ENCODE assay signal across 9 cellular contexts in the genomic region with DNA sequence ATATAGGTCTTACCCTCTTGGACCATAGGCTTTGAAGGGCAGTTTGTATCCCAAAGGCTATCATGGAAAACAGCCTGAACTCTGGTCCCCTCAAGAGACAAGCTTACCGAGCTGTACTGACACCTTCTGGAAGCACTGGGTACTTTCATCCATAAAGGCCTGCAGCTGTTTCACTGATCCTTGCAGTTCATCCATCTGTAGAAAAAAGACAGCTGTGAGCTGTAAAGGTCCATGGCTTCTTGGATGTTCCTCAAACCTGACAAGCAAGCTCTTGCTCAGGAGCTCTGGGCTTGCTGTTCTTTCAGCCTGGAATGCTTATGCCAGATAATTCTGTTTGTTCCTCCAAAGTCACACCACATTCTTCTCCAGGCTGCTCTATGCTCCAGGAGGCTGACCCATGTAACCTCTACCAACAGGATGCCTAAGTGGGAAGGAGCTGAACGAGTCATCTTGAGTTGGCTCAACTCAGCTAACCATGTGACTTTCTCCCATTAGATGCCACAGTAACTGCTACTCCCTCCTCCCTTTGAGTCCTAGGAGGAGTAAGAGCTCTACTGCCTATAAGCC. TPM values are rescaled to one million over a fixed set of nuclear protein-coding genes. Genes with fewer than 3 reads are reported as not detected.
DNase-seq lines count a peak whose midpoint lies in the region; ATAC-seq and TF ChIP-seq lines count a peak whose summit lies in the region.
"Had no signal": no experiment of that assay in that cellular context is flagged by ENCODE, and none has a peak within 500 bp of the region (broad histone marks: within the 10 kb centered on the region; RNA-seq: fewer than 3 reads in every experiment).

No MANE protein-coding gene starts in this region.

- no peaks in the 10 kb centered on the region for H3K27me3 ChIP-seq in CD4-positive, alpha-beta T cell (ENCODE audit: control insufficient read depth, insufficient read depth, low read length)
- H3K27me3 ChIP-seq in fibroblast of lung (ENCODE audit: control insufficient read depth, insufficient read depth, low read length) (no peaks in the 10 kb centered on the region), suprapubic skin (no peaks in the 10 kb centered on the region)
- H3K27me3 ChIP-seq: SJSA1 had no signal

- H3K4me1 ChIP-seq in HEK293 (ENCODE audit: control insufficient read depth, insufficient read depth, low read length), result no peaks in the 10 kb centered on the region
- H3K4me1 ChIP-seq in fibroblast of lung (ENCODE audit: control insufficient read depth, extremely low read depth, insufficient read depth, low read length), result peaks cover 3% of the 10 kb centered on the region
- peaks cover 8% of the 10 kb centered on the region for H3K4me1 ChIP-seq in suprapubic skin
- H3K4me1 ChIP-seq: SJSA1 had no signal

- H3K9me3 Mint-ChIP-seq in CD4-positive, alpha-beta T cell, result no peaks in the 10 kb centered on the region
- no peaks in the 10 kb centered on the region for H3K9me3 Mint-ChIP-seq in natural killer cell treated with Interleukin-12 subunit alpha and Interleukin-12 subunit beta and Interleukin-15 and Interleukin-18, amount 100 ng/mL, for 72 hours

- TF ChIP-seq EP300 in suprapubic skin (IDR thresholded peaks at IDR 0.05), result no peak

- intact Hi-C loops in CD4-positive, alpha-beta T cell (cut with DNase I, micrococcal nuclease), result loop anchor here (1.0 to 10.0 kb wide), 9 partner anchors 37 to 552 kb away; no protein-coding TSS in a partner anchor

- H3K9ac ChIP-seq in fibroblast of lung (ENCODE audit: insufficient read depth, low read length), result no peak overlapping the region

- H3K4me3 ChIP-seq in HEK293 (ENCODE audit: low read depth, low read length) (no peak overlapping the region), fibroblast of lung (replicated peaks in 1 of 4; ENCODE audit: control extremely low read depth in 1 of 4, insufficient read depth in 1 of 4, low read depth in 3 of 4, low read length in 4 of 4) (no peak overlapping the region), suprapubic skin (no peak overlapping the region)
- H3K4me3 ChIP-seq: SJSA1 had no signal

- peak; percentile 74 for TF ChIP-seq CTCF in CD4-positive, alpha-beta T cell (IDR thresholded peaks at IDR 0.05)
- TF ChIP-seq CTCF in HEK293 (tag by site-specific recombination; IDR thresholded peaks at IDR 0.05) (no peak; the same call in 1 of the 2 replicates), fibroblast of lung (conservative IDR thresholded peaks at IDR 0.05 in 1 of 2, IDR thresholded peaks at IDR 0.05 in 1 of 2; ENCODE audit: low read depth in 1 of 2, low read length in 2 of 2) (peak; percentile 87 to 90), suprapubic skin (IDR thresholded peaks at IDR 0.05) (peak in 1 of 2 donors; percentile 72)

- no peak for TF ChIP-seq POLR2A in suprapubic skin (IDR thresholded peaks at IDR 0.05)

- no peaks in the 10 kb centered on the region for H4K20me1 ChIP-seq in fibroblast of lung (ENCODE audit: control insufficient read depth, extremely low read depth, insufficient read depth, low read length)

- H3K27me3 Mint-ChIP-seq in CD4-positive, alpha-beta T cell, result no peaks in the 10 kb centered on the region
- H3K27me3 Mint-ChIP-seq in natural killer cell treated with Interleukin-12 subunit alpha and Interleukin-12 subunit beta and Interleukin-15 and Interleukin-18, amount 100 ng/mL, for 72 hours, result no peaks in the 10 kb centered on the region

- H3K4me1 Mint-ChIP-seq in CD4-positive, alpha-beta T cell (ENCODE audit: low read depth), result no peaks in the 10 kb centered on the region
- H3K4me1 Mint-ChIP-seq in natural killer cell treated with Interleukin-12 subunit alpha and Interleukin-12 subunit beta and Interleukin-15 and Interleukin-18, amount 100 ng/mL, for 72 hours (ENCODE audit: low read depth in 2 of 2), result peaks cover 5 to 6% of the 10 kb centered on the region in 2 donors

- ATAC-seq in CD4-positive, alpha-beta T cell (ENCODE audit: poor library complexity), result peak; percentile 94
- peak; percentile 59 to 61 for ATAC-seq in natural killer cell treated with Interleukin-12 subunit alpha and Interleukin-12 subunit beta and Interleukin-15 and Interleukin-18, amount 100 ng/mL, for 72 hours
- no peak for ATAC-seq in HG02759 (IDR thresholded peaks at IDR 0.05; ENCODE audit: unreplicated experiment)

- no peak overlapping the region for H3K4me2 ChIP-seq in fibroblast of lung (ENCODE audit: extremely low read depth, insufficient read depth, low read length)

- CTCF ChIA-PET in CD4-positive, alpha-beta T cell (lab: Charles Lee), result interaction anchor here (0.5 to 1.5 kb wide), 19 partner anchors 9 to 555 kb away, joined by 3 to 8 read pairs (median 4); a partner anchor contains a TSS
- CTCF ChIA-PET in HEK293 (lab: Yijun Ruan, JAX), result interaction anchor here (0.6 to 3.5 kb wide), 19 partner anchors 8 to 540 kb away, joined by 3 to 18 read pairs (median 3); a partner anchor contains a TSS

- no peak overlapping the region for H3K4me3 Mint-ChIP-seq in CD4-positive, alpha-beta T cell
- H3K4me3 Mint-ChIP-seq in natural killer cell treated with Interleukin-12 subunit alpha and Interleukin-12 subunit beta and Interleukin-15 and Interleukin-18, amount 100 ng/mL, for 72 hours, result no peak overlapping the region

- WGBS in suprapubic skin, result 5% methylated on average over 2 of the region's 2 CpGs

- no peak overlapping the region for H3K27ac ChIP-seq in CD4-positive, alpha-beta T cell (ENCODE audit: low read depth, low read length)
- no peak overlapping the region for H3K27ac ChIP-seq in HEK293 (ENCODE audit: extremely low read depth, low read depth, low read length)
- peak overlapping the region; percentile 37 for H3K27ac ChIP-seq in fibroblast of lung (ENCODE audit: insufficient read depth, low read length)
- H3K27ac ChIP-seq in suprapubic skin, result no peak overlapping the region
- H3K27ac ChIP-seq: SJSA1 had no signal

- POLR2A ChIA-PET in CD4-positive, alpha-beta T cell (lab: Charles Lee), result interaction anchor here (0.7 to 1.6 kb wide), 8 partner anchors 9 to 149 kb away, joined by 3 to 9 read pairs (median 5); a partner anchor contains a TSS
- POLR2A ChIA-PET in HEK293 (lab: Yijun Ruan, JAX), result no interaction called here

- no peak overlapping the region for H3K27ac Mint-ChIP-seq in CD4-positive, alpha-beta T cell
- no peak overlapping the region for H3K27ac Mint-ChIP-seq in natural killer cell treated with Interleukin-12 subunit alpha and Interleukin-12 subunit beta and Interleukin-15 and Interleukin-18, amount 100 ng/mL, for 72 hours

- H3K36me3 ChIP-seq in HEK293 (ENCODE audit: control insufficient read depth in 2 of 2, insufficient read depth in 1 of 2, low read length in 2 of 2), result peaks cover 58 to 78% of the 10 kb centered on the region in 2 experiments
- H3K36me3 ChIP-seq in fibroblast of lung (ENCODE audit: control insufficient read depth, insufficient read depth, low read length), result peaks cover 4% of the 10 kb centered on the region
- peaks cover 47% of the 10 kb centered on the region for H3K36me3 ChIP-seq in suprapubic skin

- no peaks in the 10 kb centered on the region for H3K79me2 ChIP-seq in fibroblast of lung (ENCODE audit: control insufficient read depth, insufficient read depth, low read length)

- peaks cover 47% of the 10 kb centered on the region for H3K36me3 Mint-ChIP-seq in CD4-positive, alpha-beta T cell (ENCODE audit: low read depth)
- H3K36me3 Mint-ChIP-seq in natural killer cell treated with Interleukin-12 subunit alpha and Interleukin-12 subunit beta and Interleukin-15 and Interleukin-18, amount 100 ng/mL, for 72 hours, result peaks cover 13% of the 10 kb centered on the region

- no peak overlapping the region for H2AFZ ChIP-seq in fibroblast of lung (ENCODE audit: low read length)

- H3K9me3 ChIP-seq in CD4-positive, alpha-beta T cell (ENCODE audit: control insufficient read depth, low read length), result no peaks in the 10 kb centered on the region
- no peaks in the 10 kb centered on the region for H3K9me3 ChIP-seq in HEK293 (ENCODE audit: control insufficient read depth, insufficient read depth, low read depth, low read length)
- no peaks in the 10 kb centered on the region for H3K9me3 ChIP-seq in fibroblast of lung (ENCODE audit: control insufficient read depth, insufficient read depth, low read depth, low read length)
- no peaks in the 10 kb centered on the region for H3K9me3 ChIP-seq in suprapubic skin
- H3K9me3 ChIP-seq: SJSA1 had no signal

- peak in 9 of 10 experiments; percentile 7 to 33 (median 18) for DNase-seq in CD4-positive, alpha-beta T cell
- peak; percentile 90 for DNase-seq in NCI-H82 (lab: John Stamatoyannopoulos, UW)
- peak; percentile 28 for DNase-seq in activated T-cell treated with anti-CD3 and anti-CD28 coated beads, Interleukin-2, amount 50 U/mL, for 1 hour
- peak; percentile 53 to 95 for DNase-seq in fibroblast of lung (ENCODE audit: low read depth in 2 of 2)
- peak; percentile 62 for DNase-seq in natural killer cell treated with Interleukin-12 subunit alpha and Interleukin-12 subunit beta and Interleukin-15 and Interleukin-18, amount 100 ng/mL, for 72 hours (ENCODE audit: low spot score)
- no peak for DNase-seq in suprapubic skin (ENCODE audit: low spot score in 2 of 2)

TF ChIP-seq in HEK293, 187 proteins besides CTCF, POLR2A, EP300 and RAD21 (continues in another document):
- TF ChIP-seq GFI1B (tag by site-specific recombination; IDR thresholded peaks at IDR 0.05) (no peak), ZNF837 (tag by site-specific recombination; IDR thresholded peaks at IDR 0.05) (no peak), ZNF600 (tag by site-specific recombination; IDR thresholded peaks at IDR 0.05) (peak; percentile 80)

RNA-seq across cellular contexts. Expression of a gene that starts 8.8 kb away (rescaled TPM):
- 10 to 100 TPM; 17.3 to 17.5 TPM for total RNA-seq in CD4-positive, alpha-beta T cell
- total RNA-seq in fibroblast of lung, result 19.3 and 37.8 TPM in 2 replicates
- 37.8 and 40.8 TPM in 2 replicates for polyA plus RNA-seq in fibroblast of lung
- 26.8 and 29.7 TPM in 2 replicates for polyA plus RNA-seq in fibroblast of lung (2012)
- polyA minus RNA-seq in fibroblast of lung (ENCODE audit: low replicate concordance), result 52.6 and 61.2 TPM in 2 replicates
- 10 to 100 TPM; 19.0 to 20.6 TPM for total RNA-seq in natural killer cell treated with Interleukin-12 subunit alpha and Interleukin-12 subunit beta and Interleukin-15 and Interleukin-18, amount 100 ng/mL, for 72 hours
- total RNA-seq in suprapubic skin, result 10 to 100 TPM; 19.2 to 24.2 (median 22.7) TPM

RNA-seq across cellular contexts. Expression of a gene that starts 18.8 kb away (rescaled TPM):
- total RNA-seq in CD4-positive, alpha-beta T cell, result 10 to 100 TPM; 10.5 to 14.3 TPM
- 4.6 and 8.3 TPM in 2 replicates for total RNA-seq in fibroblast of lung
- 13.4 and 24.0 TPM in 2 replicates for polyA plus RNA-seq in fibroblast of lung
- polyA plus RNA-seq in fibroblast of lung (2012), result 8.5 and 15.8 TPM in 2 replicates
- polyA minus RNA-seq in fibroblast of lung (ENCODE audit: low replicate concordance), result 1.5 and 5.7 TPM in 2 replicates
- total RNA-seq in natural killer cell treated with Interleukin-12 subunit alpha and Interleukin-12 subunit beta and Interleukin-15 and Interleukin-18, amount 100 ng/mL, for 72 hours, result 10 to 100 TPM; 21.6 to 29.1 TPM
- total RNA-seq in suprapubic skin, result 10 to 100 TPM in 1 of 4 donors, 1 to 10 TPM in 3; 6.7 to 13.5 (median 9.6) TPM

Comparison
In these comparisons a context has a peak if more than half of its experiments do, and no peak if none do; other contexts are left out.
1. DNase-seq: peak in CD4-positive, alpha-beta T cell (9 of 10), NCI-H82 (single experiment), activated T-cell treated with anti-CD3 and anti-CD28 coated beads, Interleukin-2, amount 50 U/mL, for 1 hour (single experiment), fibroblast of lung (2 of 2) and natural killer cell treated with Interleukin-12 subunit alpha and Interleukin-12 subunit beta and Interleukin-15 and Interleukin-18, amount 100 ng/mL, for 72 hours (single experiment); none in suprapubic skin (0 of 2).